ENCODE assay signal across 15 cellular contexts in the genomic region with DNA sequence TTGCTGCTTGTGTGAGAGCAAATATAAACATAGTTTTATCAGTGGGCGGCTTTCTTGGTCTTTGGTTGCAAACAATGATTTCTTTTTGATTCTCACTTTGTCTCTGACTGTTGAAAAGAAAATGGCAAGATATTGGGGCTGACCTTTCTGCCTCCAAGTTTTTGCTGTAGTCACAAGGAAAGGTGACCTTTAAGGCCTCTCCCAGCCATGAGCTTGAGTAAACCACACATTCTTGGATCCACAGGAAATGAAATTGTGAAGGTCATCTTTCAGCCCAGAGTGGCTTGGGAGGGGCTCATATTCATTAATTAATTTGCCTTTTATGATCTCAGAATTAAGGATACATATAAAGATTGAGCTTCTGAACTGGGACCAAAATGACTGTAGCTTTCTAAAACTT.
A peak's percentile ranks its signal among the peaks of the same experiment; 100 is the strongest.
DNase-seq lines count a peak whose midpoint lies in the region; ATAC-seq, FAIRE-seq and TF ChIP-seq lines count a peak whose summit lies in the region.
"Had no signal": no experiment of that assay in that cellular context is flagged by ENCODE, and none has a peak within 500 bp of the region (broad histone marks: within the 10 kb centered on the region; RNA-seq: fewer than 3 reads in every experiment).

No MANE protein-coding gene starts in this region.

- no peak overlapping the region for H3K4me3 ChIP-seq in GM23338
- H3K4me3 ChIP-seq in K562, result no peak overlapping the region
- no peak overlapping the region for H3K4me3 ChIP-seq in left lung
- H3K4me3 ChIP-seq: A549, BLaER1, GM12878 had no signal

- H3K36me3 Mint-ChIP-seq in GM23338 (ENCODE audit: low read depth), result no peaks in the 10 kb centered on the region
- peaks cover 5% of the 10 kb centered on the region for H3K36me3 Mint-ChIP-seq in nephron progenitor cell (ENCODE audit: low read depth)

- no peaks in the 10 kb centered on the region for H3K9me1 ChIP-seq in K562 (ENCODE audit: control insufficient read depth, insufficient read depth, low read length)

- H3K9me3 Mint-ChIP-seq in GM23338 (peaks cover 3% of the 10 kb centered on the region; the same call in 1 of the 3 replicates), nephron progenitor cell (no peaks in the 10 kb centered on the region)

- in situ Hi-C loops in K562 (cut with MboI), result no loop called here

- H3K4me1 ChIP-seq in GM23338 (ENCODE audit: insufficient read depth) (no peaks in the 10 kb centered on the region), K562 (replicated peaks in 1 of 2; ENCODE audit: control insufficient read depth in 2 of 2, insufficient read depth in 2 of 2, low read length in 2 of 2) (no peaks in the 10 kb centered on the region), left lung (no peaks in the 10 kb centered on the region)
- H3K4me1 ChIP-seq: A549, BLaER1 had no signal

- BruUV-seq in K562 (replicated peaks; lab: Mats Ljungman, UMichigan), result no TSS peak

- H3K9me3 ChIP-seq in K562 (replicated peaks; ENCODE audit: control insufficient read depth, insufficient read depth, low read depth, low read length) (no peaks in the 10 kb centered on the region), left lung (peaks cover 0 to 11% of the 10 kb centered on the region in 2 donors)
- H3K9me3 ChIP-seq: A549 had no signal

- no peak for TF ChIP-seq CTCF in GM23338 (conservative IDR thresholded peaks at IDR 0.05; ENCODE audit: low read depth in 2 of 2)
- no peak for TF ChIP-seq CTCF in K562 (IDR thresholded peaks at IDR 0.05 in 2 of 3, conservative IDR thresholded peaks at IDR 0.05 in 1 of 3; ENCODE audit: insufficient read depth in 2 of 3, low read depth in 1 of 3, low read length in 3 of 3)
- TF ChIP-seq CTCF in nephron progenitor cell (IDR thresholded peaks at IDR 0.05), result no peak
- no peak for TF ChIP-seq CTCF in left lung (IDR thresholded peaks at IDR 0.05)

- TF ChIP-seq POLR2A in K562 (conservative IDR thresholded peaks at IDR 0.05), result no peak
- no peak for TF ChIP-seq POLR2A in GM12892 (IDR thresholded peaks at IDR 0.05; ENCODE audit: low read depth, low read length)

- ATAC-seq in GM23338 (no peak), K562 (no peak), left lung (no peak), GM18511 (IDR thresholded peaks at IDR 0.05; ENCODE audit: unreplicated experiment) (no peak)
- ATAC-seq: A549, GM12878 had no signal

- no peak overlapping the region for H2AFZ ChIP-seq in GM23338
- H2AFZ ChIP-seq in K562 (ENCODE audit: low read depth, low read length), result no peak overlapping the region

- FAIRE-seq in K562 (lab: Jason Lieb, UNC), result no peak
- FAIRE-seq in GM12892 (lab: Jason Lieb, UNC), result no peak
- FAIRE-seq: A549, GM12878 had no signal

- CTCF ChIA-PET in K562 (lab: Yijun Ruan, JAX; ENCODE audit: low intra/inter-chr PET ratio), result no interaction called here

- H3K4me2 ChIP-seq in GM23338 (no peak overlapping the region), K562 (ENCODE audit: insufficient read depth, low read length) (no peak overlapping the region)
- H3K4me2 ChIP-seq: A549, BLaER1 had no signal

- H4K20me1 ChIP-seq in GM23338 (replicated peaks; ENCODE audit: insufficient read depth) (no peaks in the 10 kb centered on the region), K562 (replicated peaks; ENCODE audit: control insufficient read depth, insufficient read depth, low read length) (no peaks in the 10 kb centered on the region)
- H4K20me1 ChIP-seq: BLaER1 had no signal

- H3F3A ChIP-seq in GM23338 (replicated peaks; ENCODE audit: low read depth), result no peaks in the 10 kb centered on the region

- DNase-seq in GM23338 (ENCODE audit: low spot score) (no peak), K562 (ENCODE audit: extremely low read depth in 1 of 4, low spot score in 3 of 4) (no peak), nephron progenitor cell (no peak), AG08396 (ENCODE audit: low spot score) (no peak), left lung (no peak), GM12892 (ENCODE audit: insufficient read length) (no peak)
- DNase-seq: Calu3; CD8-positive, alpha-beta memory T cell; DMS 273 treated with DMSO at 0.1 percent for 48 hours; H7; KG1 had no signal

- intact Hi-C loops in K562 (cut with micrococcal nuclease) (no loop called here), left lung (cut with DNase I) (no loop called here)

- H3K9me2 ChIP-seq in GM23338 (ENCODE audit: insufficient read depth), result 0 out of 2 replicates have a peak, but pooled peaks cover 7% of the 10 kb centered on the region

- no peak for TF ChIP-seq EP300 in K562 (IDR thresholded peaks at IDR 0.05; ENCODE audit: low read length)

- POLR2A ChIA-PET in K562 (lab: Yijun Ruan, JAX), result interaction anchor here (1.2 kb wide), 1 partner anchor 228 kb away, joined by 4 read pairs; no protein-coding TSS in a partner anchor

- no peaks in the 10 kb centered on the region for H3K4me1 Mint-ChIP-seq in GM23338
- H3K4me1 Mint-ChIP-seq in nephron progenitor cell, result no peaks in the 10 kb centered on the region
- H3K4me1 Mint-ChIP-seq: CD8-positive, alpha-beta memory T cell had no signal

- no peaks in the 10 kb centered on the region for H3K27me3 ChIP-seq in GM23338 (ENCODE audit: insufficient read depth)
- H3K27me3 ChIP-seq in K562 (ENCODE audit: control insufficient read depth in 2 of 2, insufficient read depth in 2 of 2, low read length in 2 of 2), result no peaks in the 10 kb centered on the region
- no peaks in the 10 kb centered on the region for H3K27me3 ChIP-seq in left lung
- H3K27me3 ChIP-seq: BLaER1 had no signal

- H3K27ac Mint-ChIP-seq in GM23338 (peak overlapping the region; percentile 61; the same call in 1 of the 2 replicates), nephron progenitor cell (peak overlapping the region; percentile 64)
- H3K27ac Mint-ChIP-seq: CD8-positive, alpha-beta memory T cell had no signal

- peaks cover 2% of the 10 kb centered on the region for H3K27me3 Mint-ChIP-seq in GM23338 (ENCODE audit: insufficient read depth, low read depth, poor library complexity)
- H3K27me3 Mint-ChIP-seq in nephron progenitor cell (ENCODE audit: low read depth, poor library complexity), result peaks cover 3% of the 10 kb centered on the region
- H3K27me3 Mint-ChIP-seq: CD8-positive, alpha-beta memory T cell had no signal

- H3K4me3 Mint-ChIP-seq in GM23338, result no peak overlapping the region
- H3K4me3 Mint-ChIP-seq in nephron progenitor cell, result no peak overlapping the region
- H3K4me3 Mint-ChIP-seq: CD8-positive, alpha-beta memory T cell had no signal

- H3K79me2 ChIP-seq in GM23338 (replicated peaks; ENCODE audit: insufficient read depth) (no peaks in the 10 kb centered on the region), K562 (ENCODE audit: control insufficient read depth, insufficient read depth, low read length) (no peaks in the 10 kb centered on the region)

- H3K27ac ChIP-seq in GM23338 (ENCODE audit: low read depth) (no peak overlapping the region), K562 (ENCODE audit: extremely low read depth, low read depth, low read length) (no peak overlapping the region), left lung (no peak overlapping the region)
- H3K27ac ChIP-seq: A549, BLaER1 had no signal

- H3K36me3 ChIP-seq in GM23338 (ENCODE audit: insufficient read depth) (no peaks in the 10 kb centered on the region), K562 (ENCODE audit: control insufficient read depth, insufficient read depth, low read length) (no peaks in the 10 kb centered on the region), left lung (no peaks in the 10 kb centered on the region)
- H3K36me3 ChIP-seq: BLaER1 had no signal

- no peak for TF ChIP-seq RAD21 in K562 (CRISPR knock-in tag; conservative IDR thresholded peaks at IDR 0.05 in 1 of 2, IDR thresholded peaks at IDR 0.05 in 1 of 2)

- H3K9ac ChIP-seq in K562 (ENCODE audit: insufficient read depth in 1 of 2, low read depth in 2 of 2, low read length in 2 of 2), result no peak overlapping the region
- H3K9ac ChIP-seq: BLaER1 had no signal

- WGBS in K562 (ENCODE audit: insufficient coverage, low coverage, missing lambda C conversion rate), result 88% methylated on average over 1 of the region's 1 CpG

TF ChIP-seq in GM23338, 12 proteins besides CTCF, POLR2A, EP300 and RAD21:
- TF ChIP-seq, protein P1, sequence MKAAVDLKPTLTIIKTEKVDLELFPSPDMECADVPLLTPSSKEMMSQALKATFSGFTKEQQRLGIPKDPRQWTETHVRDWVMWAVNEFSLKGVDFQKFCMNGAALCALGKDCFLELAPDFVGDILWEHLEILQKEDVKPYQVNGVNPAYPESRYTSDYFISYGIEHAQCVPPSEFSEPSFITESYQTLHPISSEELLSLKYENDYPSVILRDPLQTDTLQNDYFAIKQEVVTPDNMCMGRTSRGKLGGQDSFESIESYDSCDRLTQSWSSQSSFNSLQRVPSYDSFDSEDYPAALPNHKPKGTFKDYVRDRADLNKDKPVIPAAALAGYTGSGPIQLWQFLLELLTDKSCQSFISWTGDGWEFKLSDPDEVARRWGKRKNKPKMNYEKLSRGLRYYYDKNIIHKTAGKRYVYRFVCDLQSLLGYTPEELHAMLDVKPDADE (IDR thresholded peaks at IDR 0.05), result no peak

TF ChIP-seq in K562, 482 proteins besides CTCF, POLR2A, EP300 and RAD21 (continues in another document):
- TF ChIP-seq, protein P2, sequence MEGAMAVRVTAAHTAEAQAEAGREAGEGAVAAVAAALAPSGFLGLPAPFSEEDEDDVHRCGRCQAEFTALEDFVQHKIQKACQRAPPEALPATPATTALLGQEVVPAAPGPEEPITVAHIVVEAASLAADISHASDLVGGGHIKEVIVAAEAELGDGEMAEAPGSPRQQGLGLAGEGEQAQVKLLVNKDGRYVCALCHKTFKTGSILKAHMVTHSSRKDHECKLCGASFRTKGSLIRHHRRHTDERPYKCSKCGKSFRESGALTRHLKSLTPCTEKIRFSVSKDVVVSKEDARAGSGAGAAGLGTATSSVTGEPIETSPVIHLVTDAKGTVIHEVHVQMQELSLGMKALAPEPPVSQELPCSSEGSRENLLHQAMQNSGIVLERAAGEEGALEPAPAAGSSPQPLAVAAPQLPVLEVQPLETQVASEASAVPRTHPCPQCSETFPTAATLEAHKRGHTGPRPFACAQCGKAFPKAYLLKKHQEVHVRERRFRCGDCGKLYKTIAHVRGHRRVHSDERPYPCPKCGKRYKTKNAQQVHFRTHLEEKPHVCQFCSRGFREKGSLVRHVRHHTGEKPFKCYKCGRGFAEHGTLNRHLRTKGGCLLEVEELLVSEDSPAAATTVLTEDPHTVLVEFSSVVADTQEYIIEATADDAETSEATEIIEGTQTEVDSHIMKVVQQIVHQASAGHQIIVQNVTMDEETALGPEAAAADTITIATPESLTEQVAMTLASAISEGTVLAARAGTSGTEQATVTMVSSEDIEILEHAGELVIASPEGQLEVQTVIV (CRISPR knock-in tag; IDR thresholded peaks at IDR 0.05; ENCODE audit: borderline replicate concordance), result no peak
- TF ChIP-seq PHF8 (IDR thresholded peaks at IDR 0.05; ENCODE audit: borderline replicate concordance, low read length), result no peak
- no peak for TF ChIP-seq MYNN (IDR thresholded peaks at IDR 0.05)
- TF ChIP-seq MYNN (CRISPR knock-in tag; IDR thresholded peaks at IDR 0.05), result no peak
- TF ChIP-seq ZNF551 (CRISPR knock-in tag; IDR thresholded peaks at IDR 0.05), result no peak
- no peak for TF ChIP-seq MYBL2 (IDR thresholded peaks at IDR 0.05; ENCODE audit: low read depth)
- TF ChIP-seq MYBL2 (CRISPR knock-in tag; IDR thresholded peaks at IDR 0.05; ENCODE audit: borderline replicate concordance), result no peak
